In genomic region chr6:12354499-12354898, GRCh38 we compare ENCODE assay signal across 10 cellular contexts.
DNase-seq lines count a peak whose midpoint lies in the region; ATAC-seq, FAIRE-seq and TF ChIP-seq lines count a peak whose summit lies in the region.
"Had no signal": no experiment of that assay in that cellular context is flagged by ENCODE, and none has a peak within 500 bp of the region (broad histone marks: within the 10 kb centered on the region; RNA-seq: fewer than 3 reads in every experiment).

No MANE protein-coding gene starts in this region.

- H2BK20ac ChIP-seq in H1 (ENCODE audit: low read length): no peak overlapping the region

- H2BK120ac ChIP-seq in H1 (replicated peaks; ENCODE audit: low read depth, low read length): no peak overlapping the region

- H3K27ac ChIP-seq in DOHH2 (ENCODE audit: low read depth, low read length) (no peak overlapping the region), H1 (ENCODE audit: low read depth, low read length) (no peak overlapping the region), colonic mucosa (no peak overlapping the region), small intestine (ENCODE audit: low read depth in 1 of 2, low read length in 1 of 2) (no peak overlapping the region)

- no peak overlapping the region for H2BK12ac ChIP-seq in H1 (ENCODE audit: low read depth, low read length)

- H4K5ac ChIP-seq in H1 (ENCODE audit: insufficient read length, low read depth, low read length): no peak overlapping the region

- no peak overlapping the region for H3K14ac ChIP-seq in H1 (ENCODE audit: insufficient read length)

- H3K23ac ChIP-seq in H1 (ENCODE audit: insufficient read length): no peak overlapping the region

- no peak overlapping the region for H3K9ac ChIP-seq in H1 (replicated peaks in 1 of 4; ENCODE audit: extremely low read depth in 1 of 4, low read depth in 3 of 4, low read length in 3 of 4)
- H3K9ac ChIP-seq in colonic mucosa (ENCODE audit: low read depth in 2 of 2, low read length in 2 of 2): no peak overlapping the region

- no peak overlapping the region for H2BK5ac ChIP-seq in H1 (ENCODE audit: low read depth, low read length)

- H4K20me1 ChIP-seq in DOHH2 (ENCODE audit: control insufficient read depth, insufficient read depth, low read depth, low read length) (no peaks in the 10 kb centered on the region), H1 (replicated peaks in 1 of 2; ENCODE audit: control insufficient read depth in 1 of 2, insufficient read depth in 2 of 2, low read length in 2 of 2) (no peaks in the 10 kb centered on the region)

- peak; percentile 94 for FAIRE-seq in H1 (lab: Jason Lieb, UNC)
- no peak for FAIRE-seq in small intestine (lab: Jason Lieb, UNC)

- no peak overlapping the region for H4K91ac ChIP-seq in H1 (replicated peaks; ENCODE audit: insufficient read length, low read length)

- H3K79me2 ChIP-seq in DOHH2 (ENCODE audit: control insufficient read depth, low read length) (no peaks in the 10 kb centered on the region), H1 (ENCODE audit: control insufficient read depth in 1 of 2, insufficient read depth in 2 of 2, low read length in 2 of 2) (no peaks in the 10 kb centered on the region)

- intact Hi-C loops in mucosa of descending colon (cut with DNase I, micrococcal nuclease) (no loop called here), colonic mucosa (cut with DNase I) (no loop called here)

- no peaks in the 10 kb centered on the region for H3K79me1 ChIP-seq in H1 (ENCODE audit: low read depth, low read length)

- no peak overlapping the region for H2BK15ac ChIP-seq in H1 (ENCODE audit: low read length)

- no peak for TF ChIP-seq POLR2A in H1 (IDR thresholded peaks at IDR 0.05; ENCODE audit: control extremely low read depth in 1 of 2, low read depth in 2 of 2, low read length in 2 of 2)

- H3K9me2 ChIP-seq in DOHH2 (replicated peaks; ENCODE audit: control insufficient read depth, low read length): no peaks in the 10 kb centered on the region

- ATAC-seq in HG03060 (IDR thresholded peaks at IDR 0.05; ENCODE audit: low read depth, unreplicated experiment) (peak; percentile 53), mucosa of descending colon (peak; percentile 60), HG02973 (IDR thresholded peaks at IDR 0.05; ENCODE audit: unreplicated experiment) (no peak)

- CTCF ChIA-PET in H1 (lab: Charles Lee; ENCODE audit: partially characterized antibody): interaction anchor here (2.0 kb wide), 1 partner anchor 9 kb away, joined by 6 read pairs; no protein-coding TSS in a partner anchor

- H3K4me1 ChIP-seq in DOHH2 (ENCODE audit: control insufficient read depth, low read length): peaks cover 55% of the 10 kb centered on the region
- peaks cover 3 to 12% (median 6%) of the 10 kb centered on the region in 4 experiments; a peak in 6 of 7 replicates for H3K4me1 ChIP-seq in H1 (replicated peaks in 1 of 4; ENCODE audit: control insufficient read depth in 3 of 4, insufficient read depth in 4 of 4, low read length in 3 of 4)
- H3K4me1 ChIP-seq in mucosa of descending colon (ENCODE audit: low read depth): peaks cover 6% of the 10 kb centered on the region
- H3K4me1 ChIP-seq in colonic mucosa: no peaks in the 10 kb centered on the region
- H3K4me1 ChIP-seq in small intestine (ENCODE audit: control insufficient read depth in 2 of 2, insufficient read depth in 1 of 2, low read depth in 1 of 2, low read length in 1 of 2): no peaks in the 10 kb centered on the region

- H3K9me3 ChIP-seq in DOHH2 (ENCODE audit: control insufficient read depth, insufficient read depth, low read length) (peaks cover 5% of the 10 kb centered on the region; the same call in 1 of the 2 replicates), H1 (ENCODE audit: insufficient read depth in 2 of 2, low read depth in 1 of 2, low read length in 1 of 2) (peaks cover 22 to 25% of the 10 kb centered on the region in 2 experiments), mucosa of descending colon (no peaks in the 10 kb centered on the region), colonic mucosa (peaks cover 4% of the 10 kb centered on the region), small intestine (ENCODE audit: control insufficient read depth, low read depth) (no peaks in the 10 kb centered on the region)

- no peak overlapping the region for H4K8ac ChIP-seq in H1 (ENCODE audit: extremely low read depth, insufficient read depth, low read length)

- H2AFZ ChIP-seq in H1 (ENCODE audit: low read length): no peak overlapping the region

- H3K18ac ChIP-seq in H1 (ENCODE audit: extremely low read depth, low read length): no peak overlapping the region

- TF ChIP-seq EP300 in H1 (IDR thresholded peaks at IDR 0.05; ENCODE audit: borderline replicate concordance in 1 of 2, low read depth in 2 of 2, low read length in 2 of 2): no peak

- peak overlapping the region; percentile 29 for H3K4me2 ChIP-seq in DOHH2 (ENCODE audit: low read length)
- H3K4me2 ChIP-seq in H1 (ENCODE audit: insufficient read depth in 1 of 2, low read depth in 2 of 2, low read length in 2 of 2): no peak overlapping the region

- no peaks in the 10 kb centered on the region for H3F3A ChIP-seq in DOHH2 (ENCODE audit: control insufficient read depth, insufficient read depth)

- POLR2A ChIA-PET in H1 (lab: Charles Lee; ENCODE audit: partially characterized antibody): no interaction called here

- 30% methylated on average over 3 of the region's 3 CpGs; no CpG with 5 or more reads in 1 of the 2 experiments for WGBS in H1 (ENCODE audit: extremely low coverage in 1 of 2, insufficient coverage in 1 of 2, insufficient read length in 1 of 2, insufficient replicate concordance in 2 of 2, low coverage in 1 of 2, low lambda C conversion rate in 2 of 2, missing lambda C conversion rate in 1 of 2), 2 experiments
- 66 to 90% (median 70%) methylated on average over 3 of the region's 3 CpGs for WGBS in small intestine, 3 donors

- no peaks in the 10 kb centered on the region for H3K23me2 ChIP-seq in H1 (ENCODE audit: low read depth, low read length)

- no peaks in the 10 kb centered on the region for H3K27me3 ChIP-seq in DOHH2 (ENCODE audit: control insufficient read depth, low read length)
- H3K27me3 ChIP-seq in H1 (replicated peaks in 1 of 4; ENCODE audit: control insufficient read depth in 3 of 4, extremely low read depth in 1 of 4, insufficient read depth in 3 of 4, low read length in 3 of 4): no peaks in the 10 kb centered on the region
- no peaks in the 10 kb centered on the region for H3K27me3 ChIP-seq in colonic mucosa
- no peaks in the 10 kb centered on the region for H3K27me3 ChIP-seq in small intestine (ENCODE audit: control insufficient read depth in 2 of 2, insufficient read depth in 2 of 2, low read length in 2 of 2)

- H2AK5ac ChIP-seq in H1 (ENCODE audit: low read depth, low read length): no peak overlapping the region

- H3K56ac ChIP-seq in H1 (replicated peaks; ENCODE audit: insufficient read length, low read depth, low read length): no peak overlapping the region

- no peak overlapping the region for H3K4me3 ChIP-seq in DOHH2 (ENCODE audit: low read length)
- peak overlapping the region in 1 of 4 experiments; percentile 2; a peak in 1 of 8 replicates for H3K4me3 ChIP-seq in H1 (ENCODE audit: extremely low read depth in 1 of 4, insufficient read depth in 2 of 4, low read depth in 3 of 4, low read length in 4 of 4)
- H3K4me3 ChIP-seq in mucosa of descending colon: no peak overlapping the region
- no peak overlapping the region for H3K4me3 ChIP-seq in colonic mucosa
- H3K4me3 ChIP-seq in small intestine (ENCODE audit: low read depth in 1 of 2, low read length in 2 of 2): no peak overlapping the region

- H3K4ac ChIP-seq in H1 (replicated peaks; ENCODE audit: insufficient read length, low read depth, low read length): no peak overlapping the region

- H3K36me3 ChIP-seq in DOHH2 (ENCODE audit: control insufficient read depth, low read length) (no peaks in the 10 kb centered on the region), H1 (ENCODE audit: control insufficient read depth in 2 of 4, insufficient read depth in 4 of 4, low read length in 3 of 4) (peaks cover 0 to 4% (median 0%) of the 10 kb centered on the region in 4 experiments; a peak in 1 of 8 replicates), mucosa of descending colon (ENCODE audit: low read depth) (no peaks in the 10 kb centered on the region), colonic mucosa (no peaks in the 10 kb centered on the region), small intestine (ENCODE audit: control insufficient read depth in 2 of 2, insufficient read depth in 2 of 2, low read length in 2 of 2) (no peaks in the 10 kb centered on the region)

- TF ChIP-seq RAD21 in H1 (IDR thresholded peaks at IDR 0.05 in 1 of 2, conservative IDR thresholded peaks at IDR 0.05 in 1 of 2; ENCODE audit: low read depth in 2 of 2, low read length in 2 of 2): no peak

- no peak for TF ChIP-seq CTCF in DOHH2 (IDR thresholded peaks at IDR 0.05; ENCODE audit: low read depth, low read length, poor library complexity, severe bottlenecking)
- TF ChIP-seq CTCF in H1 (IDR thresholded peaks at IDR 0.05; ENCODE audit: control extremely low read depth in 1 of 3, insufficient read depth in 1 of 3, low read depth in 1 of 3, low read length in 3 of 3): no peak
- TF ChIP-seq CTCF in mucosa of descending colon (IDR thresholded peaks at IDR 0.05): no peak
- TF ChIP-seq CTCF in colonic mucosa (IDR thresholded peaks at IDR 0.05): no peak

- DNase-seq in H1 (ENCODE audit: low read depth in 1 of 2, low spot score in 2 of 2) (peak in 1 of 2 experiments; percentile 38), mucosa of descending colon (no peak), colonic mucosa (no peak), small intestine (no peak), GDM1 (lab: John Stamatoyannopoulos, UW) (no peak)
- DNase-seq: activated naive CD4-positive, alpha-beta T cell treated with anti-CD3 and anti-CD28 coated beads for 36 hours; naive B cell had no signal

TF ChIP-seq in H1, 55 proteins besides CTCF, POLR2A, EP300 and RAD21:
- TF ChIP-seq SP1 (IDR thresholded peaks at IDR 0.05; ENCODE audit: low read depth, low read length) (0 out of 2 replicates have a peak, but pooled peaks have one; percentile 20), RFX5 (IDR thresholded peaks at IDR 0.05; ENCODE audit: borderline replicate concordance, low read depth, low read length) (no peak), TEAD4 (IDR thresholded peaks at IDR 0.05; ENCODE audit: low read depth, low read length) (peak; percentile 29; the same call in 1 of the 2 replicates)
